8 cellular contexts compared by ENCODE assay signal in genomic region chr13:29849731-29850212, GRCh38. TPM values are rescaled to one million over a fixed set of nuclear protein-coding genes. Genes with fewer than 3 reads are reported as not detected.
DNase-seq lines count a peak whose midpoint lies in the region; ATAC-seq and TF ChIP-seq lines count a peak whose summit lies in the region.

No MANE protein-coding gene starts in this region.

- peak overlapping the region; percentile 84 for H2AFZ ChIP-seq in SU-DHL-6 (ENCODE audit: low read depth, low read length, severe bottlenecking)

- H3K9me2 ChIP-seq in SU-DHL-6 (replicated peaks; ENCODE audit: insufficient read depth, low read length) = no peaks in the 10 kb centered on the region

- peak overlapping the region; percentile 66 for H3K9ac ChIP-seq in SU-DHL-6 (ENCODE audit: low read length)
- peak overlapping the region; percentile 76; the same call in 1 of the 2 replicates for H3K9ac ChIP-seq in iPS-20b (ENCODE audit: low read depth, low read length)

- no peak for TF ChIP-seq EP300 in sigmoid colon (IDR thresholded peaks at IDR 0.05)

- in situ Hi-C loops in Caki2 (cut with HindIII; ENCODE audit: low pct_unique_long_range_greater_than_20kb, low sequenced_read_pairs) (loop anchor here (10.0 kb wide), 1 partner anchor 75 kb away; no protein-coding TSS in a partner anchor), brain microvascular endothelial cell (cut with HindIII; ENCODE audit: low pct_ligation_motif_present, low sequenced_read_pairs) (no loop called here)

- H3K27me3 ChIP-seq in SU-DHL-6 (ENCODE audit: low read length) = no peaks in the 10 kb centered on the region
- no peaks in the 10 kb centered on the region for H3K27me3 ChIP-seq in brain microvascular endothelial cell (replicated peaks)
- peaks cover 4% of the 10 kb centered on the region; the same call in 1 of the 2 replicates for H3K27me3 ChIP-seq in iPS-20b (ENCODE audit: insufficient read depth, low read length)
- H3K27me3 ChIP-seq in sigmoid colon = no peaks in the 10 kb centered on the region

- no peaks in the 10 kb centered on the region for H3K79me2 ChIP-seq in SU-DHL-6 (ENCODE audit: insufficient read depth, low read length)

- peak; percentile 36 for ATAC-seq in GM19397 (IDR thresholded peaks at IDR 0.05; ENCODE audit: unreplicated experiment)
- ATAC-seq in HG03457 (IDR thresholded peaks at IDR 0.05; ENCODE audit: unreplicated experiment) = peak; percentile 23

- H3K4me3 ChIP-seq in SU-DHL-6 (ENCODE audit: insufficient read depth, low read length, poor library complexity, severe bottlenecking) (peak overlapping the region; percentile 76), brain microvascular endothelial cell (ENCODE audit: low read depth, low read length) (peak overlapping the region; percentile 88), iPS-20b (ENCODE audit: low read length) (peak overlapping the region; percentile 88), sigmoid colon (peak overlapping the region; percentile 84 to 92 (median 88))

- H3K27ac ChIP-seq in SU-DHL-6 (ENCODE audit: low read depth, low read length) (no peak overlapping the region), brain microvascular endothelial cell (peak overlapping the region; percentile 99), iPS-20b (ENCODE audit: low read length) (no peak overlapping the region), sigmoid colon (peak overlapping the region; percentile 97 to 99 (median 98))

- no peak for TF ChIP-seq POLR2A in sigmoid colon (IDR thresholded peaks at IDR 0.05)

- intact Hi-C loops in sigmoid colon (cut with DNase I) = loop anchor here (1.0 to 10.0 kb wide), 8 partner anchors 72 to 615 kb away; partner anchors contain the start of genes HMGB1 and SLC7A1

- H3K36me3 ChIP-seq in SU-DHL-6 (ENCODE audit: low read length) (no peaks in the 10 kb centered on the region), brain microvascular endothelial cell (replicated peaks) (no peaks in the 10 kb centered on the region), iPS-20b (ENCODE audit: insufficient read depth, low read depth, low read length) (no peaks in the 10 kb centered on the region), sigmoid colon (no peaks in the 10 kb centered on the region)

- DNase-seq in Caki2 (ENCODE audit: low read depth) (peak; percentile 62), brain microvascular endothelial cell (peak; percentile 43), sigmoid colon (peak; percentile 85), globus pallidus (ENCODE audit: low spot score) (no peak)

- no peaks in the 10 kb centered on the region for H4K20me1 ChIP-seq in SU-DHL-6 (ENCODE audit: low read depth, low read length)

- no peaks in the 10 kb centered on the region for H3K9me3 ChIP-seq in SU-DHL-6 (ENCODE audit: insufficient read depth, low read length)
- no peaks in the 10 kb centered on the region for H3K9me3 ChIP-seq in iPS-20b (ENCODE audit: insufficient read depth, low read depth, low read length)
- no peaks in the 10 kb centered on the region for H3K9me3 ChIP-seq in sigmoid colon

- TF ChIP-seq CTCF in SU-DHL-6 (IDR thresholded peaks at IDR 0.05; ENCODE audit: insufficient read depth, low read length, poor library complexity, severe bottlenecking) = no peak
- TF ChIP-seq CTCF in brain microvascular endothelial cell (IDR thresholded peaks at IDR 0.05; ENCODE audit: low read depth, low read length, missing control alignments) = no peak
- no peak for TF ChIP-seq CTCF in sigmoid colon (IDR thresholded peaks at IDR 0.05)

- 0 to 1% methylated on average over 50 of the region's 50 CpGs for WGBS in sigmoid colon, 2 donors

- peaks cover 24% of the 10 kb centered on the region for H3K4me1 ChIP-seq in iPS-20b (ENCODE audit: insufficient read depth, low read length)
- H3K4me1 ChIP-seq in sigmoid colon = peaks cover 0 to 28% (median 20%) of the 10 kb centered on the region in 4 donors

- 0 out of 2 replicates have a peak, but pooled peaks cover 3% of the 10 kb centered on the region for H3F3A ChIP-seq in SU-DHL-6 (ENCODE audit: insufficient read depth)

- H3K4me2 ChIP-seq in SU-DHL-6 (ENCODE audit: low read depth, low read length, poor library complexity, severe bottlenecking) = peak overlapping the region; percentile 92

RNA-seq across cellular contexts. Expression of gene UBL3, which starts 0.6 kb away (rescaled TPM):
- total RNA-seq in Caki2 (2014; rRNA removed; shearing (Covaris generic); ENCODE audit: low replicate concordance) = 14.7 and 18.7 TPM in 2 replicates
- 10 to 100 TPM; 35.6 to 44.6 (median 40.6) TPM for total RNA-seq in sigmoid colon
- polyA plus RNA-seq in sigmoid colon = 10 to 100 TPM; 19.1 to 48.6 (median 43.2) TPM

Comparison
In these comparisons a context has a peak if more than half of its experiments do, and no peak if none do; other contexts are left out.
1. H3K27ac ChIP-seq: peak in brain microvascular endothelial cell (single experiment) and sigmoid colon (4 of 4); none in SU-DHL-6 (single experiment) and iPS-20b (single experiment).
2. Peak in every context shown above with its lines, with median percentiles within 50 percentile points of each other: H3K4me3 ChIP-seq.